In the genomic region with DNA sequence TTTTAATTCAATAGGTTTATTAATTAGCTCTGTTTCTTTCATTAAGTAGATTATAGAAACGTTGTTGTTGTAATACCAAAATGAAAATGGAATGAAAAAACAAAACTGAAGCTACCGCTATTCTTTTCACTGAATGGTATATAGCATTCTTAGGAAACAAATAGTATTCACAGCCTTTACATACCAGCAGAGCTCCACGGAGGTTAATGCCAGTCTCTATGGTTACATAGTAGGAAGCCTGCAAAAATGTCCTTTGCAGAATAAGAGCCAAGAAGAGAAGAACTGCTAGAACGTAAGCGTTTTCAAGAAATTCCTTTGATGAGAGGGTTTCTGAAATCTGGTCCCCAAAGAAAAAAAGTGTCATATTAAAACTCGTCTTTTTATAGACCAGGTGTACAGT, we compare ENCODE assay signal across 29 cellular contexts. TPM values are rescaled to one million over a fixed set of nuclear protein-coding genes. Genes with fewer than 3 reads are reported as not detected.
"Had no signal": no experiment of that assay in that cellular context is flagged by ENCODE, and none has a peak within 500 bp of the region (broad histone marks: within the 10 kb centered on the region; RNA-seq: fewer than 3 reads in every experiment).

No MANE protein-coding gene starts in this region.

- H3K36me3 Mint-ChIP-seq: activated naive CD8-positive, alpha-beta T cell treated with anti-CD3 and anti-CD28 coated beads, Interleukin-2, amount 10 ng/mL, durations not matched to agents 7 days and 5 days; immature natural killer cell; natural killer cell treated with Interleukin-12 subunit alpha and Interleukin-12 subunit beta and Interleukin-15 and Interleukin-18, amount 100 ng/mL, for 72 hours; type B pancreatic cell had no signal

- H3K36me3 ChIP-seq: thoracic aorta had no signal

- DNase-seq: activated CD4-positive, alpha-beta T cell treated with anti-CD3 and anti-CD28 coated beads for 4 hours; activated CD4-positive, alpha-beta T cell treated with anti-CD3 and anti-CD28 coated beads, Interleukin-2, amount 50 U/mL, for 48 hours; activated CD4-positive, CD25-positive, alpha-beta regulatory T cell; activated CD8-positive, alpha-beta memory T cell treated with anti-CD3 and anti-CD28 coated beads, Interleukin-2, amount 50 U/mL, for 48 hours; activated naive CD4-positive, alpha-beta T cell treated with anti-CD3 and anti-CD28 coated beads for 36 hours; activated naive CD8-positive, alpha-beta T cell treated with anti-CD3 and anti-CD28 coated beads, Interleukin-2, amount 10 ng/mL, durations not matched to agents 7 days and 5 days; activated T-cell treated with anti-CD3 and anti-CD28 coated beads, Interleukin-2, amount 50 U/mL, for 48 hours; amniotic stem cell; caudate nucleus; dermis blood vessel endothelial cell; effector CD8-positive, alpha-beta T cell; erythroblast; foreskin fibroblast; immature natural killer cell; left ventricle myocardium superior; mammary epithelial cell; retina; sigmoid colon; stimulated activated CD4-positive, alpha-beta T cell treated with anti-CD3 and anti-CD28 coated beads, Interleukin-2, amount 100 ng/mL, for 48 hours; stimulated activated CD8-positive, alpha-beta memory T cell treated with anti-CD3 and anti-CD28 coated beads, Interleukin-4, amount 100 ng/mL, for 48 hours; stimulated activated naive CD4-positive, alpha-beta T cell had no signal

- H3K27ac ChIP-seq: sigmoid colon, thoracic aorta, vagina had no signal

- H3K27me3 ChIP-seq: sigmoid colon, vagina had no signal

- H3K4me3 ChIP-seq: sigmoid colon, smooth muscle cell, thoracic aorta, vagina had no signal

- H3K4me1 ChIP-seq: sigmoid colon had no signal

- H3K9me3 ChIP-seq: sigmoid colon, thoracic aorta, vagina had no signal

- H3K4me2 ChIP-seq: smooth muscle cell had no signal

- H3K9me3 Mint-ChIP-seq: activated naive CD4-positive, alpha-beta T cell treated with anti-CD3 and anti-CD28 coated beads for 36 hours; activated naive CD8-positive, alpha-beta T cell treated with anti-CD3 and anti-CD28 coated beads, Interleukin-2, amount 10 ng/mL, durations not matched to agents 7 days and 5 days; natural killer cell treated with Interleukin-12 subunit alpha and Interleukin-12 subunit beta and Interleukin-15 and Interleukin-18, amount 100 ng/mL, for 72 hours; T-helper 1 cell treated with Interleukin-12 subunit alpha and Interleukin-12 subunit beta and Interleukin-4 antibody, amounts not matched to agents 30 μg/mL and 1 μg/mL, for 36 hours; type B pancreatic cell had no signal

- H3K4me3 Mint-ChIP-seq: activated naive CD4-positive, alpha-beta T cell treated with anti-CD3 and anti-CD28 coated beads for 36 hours; activated naive CD8-positive, alpha-beta T cell treated with anti-CD3 and anti-CD28 coated beads, Interleukin-2, amount 10 ng/mL, durations not matched to agents 7 days and 5 days; immature natural killer cell; natural killer cell treated with Interleukin-12 subunit alpha and Interleukin-12 subunit beta and Interleukin-15 and Interleukin-18, amount 100 ng/mL, for 72 hours; T-helper 1 cell treated with Interleukin-12 subunit alpha and Interleukin-12 subunit beta and Interleukin-4 antibody, amounts not matched to agents 30 μg/mL and 1 μg/mL, for 36 hours; type B pancreatic cell had no signal

- H3K4me1 Mint-ChIP-seq: activated naive CD8-positive, alpha-beta T cell treated with anti-CD3 and anti-CD28 coated beads, Interleukin-2, amount 10 ng/mL, durations not matched to agents 7 days and 5 days; immature natural killer cell had no signal

- ATAC-seq: left ventricle myocardium superior; natural killer cell treated with Interleukin-12 subunit alpha and Interleukin-12 subunit beta and Interleukin-15 and Interleukin-18, amount 100 ng/mL, for 72 hours had no signal

- H3K27ac Mint-ChIP-seq: activated naive CD4-positive, alpha-beta T cell treated with anti-CD3 and anti-CD28 coated beads for 36 hours; activated naive CD8-positive, alpha-beta T cell treated with anti-CD3 and anti-CD28 coated beads, Interleukin-2, amount 10 ng/mL, durations not matched to agents 7 days and 5 days; immature natural killer cell; natural killer cell treated with Interleukin-12 subunit alpha and Interleukin-12 subunit beta and Interleukin-15 and Interleukin-18, amount 100 ng/mL, for 72 hours; T-helper 1 cell treated with Interleukin-12 subunit alpha and Interleukin-12 subunit beta and Interleukin-4 antibody, amounts not matched to agents 30 μg/mL and 1 μg/mL, for 36 hours; type B pancreatic cell had no signal

- H3K27me3 Mint-ChIP-seq: activated naive CD8-positive, alpha-beta T cell treated with anti-CD3 and anti-CD28 coated beads, Interleukin-2, amount 10 ng/mL, durations not matched to agents 7 days and 5 days; brain; natural killer cell treated with Interleukin-12 subunit alpha and Interleukin-12 subunit beta and Interleukin-15 and Interleukin-18, amount 100 ng/mL, for 72 hours had no signal

RNA-seq across cellular contexts. Expression of gene ABCC9, which starts 30.6 kb away (rescaled TPM):
- total RNA-seq: activated CD8-positive, alpha-beta memory T cell treated with anti-CD3 and anti-CD28 coated beads for 36 hours; activated naive CD4-positive, alpha-beta T cell treated with anti-CD3 and anti-CD28 coated beads for 36 hours; activated naive CD8-positive, alpha-beta T cell treated with anti-CD3 and anti-CD28 coated beads, Interleukin-2, amount 10 ng/mL, durations not matched to agents 7 days and 5 days; natural killer cell treated with Interleukin-12 subunit alpha and Interleukin-12 subunit beta and Interleukin-15 and Interleukin-18, amount 100 ng/mL, for 72 hours had no signal
- polyA plus RNA-seq: immature natural killer cell, mammary epithelial cell, smooth muscle cell had no signal
